Comparison of ENCODE assay signal across 8 cellular contexts in genomic region chr3:94036909-94037507, GRCh38. TPM values are rescaled to one million over a fixed set of nuclear protein-coding genes. Genes with fewer than 3 reads are reported as not detected.
DNase-seq lines count a peak whose midpoint lies in the region; ATAC-seq and TF ChIP-seq lines count a peak whose summit lies in the region.

No MANE protein-coding gene starts in this region.

- peak; percentile 74 for DNase-seq in A172 (ENCODE audit: low spot score)
- no peak for DNase-seq in GM06990 (ENCODE audit: extremely low read depth, insufficient read length)
- DNase-seq in RPMI7951 (ENCODE audit: low read depth), result peak; percentile 59
- peak; percentile 7 to 33 for DNase-seq in foreskin keratinocyte
- no peak for DNase-seq in upper lobe of left lung
- DNase-seq in activated naive CD4-positive, alpha-beta T cell treated with Interleukin-2 at 50 U/mL for 16 hours, result no peak
- DNase-seq in activated effector memory CD4-positive, alpha-beta T cell treated with anti-CD3 and anti-CD28 coated beads, Interleukin-2, amount 50 U/mL, for 16 hours, result no peak

- TF ChIP-seq CTCF in GM06990 (IDR thresholded peaks at IDR 0.05; ENCODE audit: insufficient read depth, low read length, poor library complexity, severe bottlenecking), result peak; percentile 52
- peak; percentile 67 for TF ChIP-seq CTCF in foreskin keratinocyte (conservative IDR thresholded peaks at IDR 0.05)
- peak in 5 of 6 experiments; percentile 23 to 51 (median 36) for TF ChIP-seq CTCF in upper lobe of left lung (IDR thresholded peaks at IDR 0.05)

- H3K4me3 ChIP-seq in GM06990 (replicated peaks; ENCODE audit: low read depth, low read length) (no peak overlapping the region), upper lobe of left lung (no peak overlapping the region)

- TF ChIP-seq POLR2A in upper lobe of left lung (IDR thresholded peaks at IDR 0.05), result no peak

- TF ChIP-seq EP300 in upper lobe of left lung (IDR thresholded peaks at IDR 0.05), result no peak

- WGBS in upper lobe of left lung, 2 donors, result 80 to 85% methylated on average over 3 of the region's 3 CpGs

- no peaks in the 10 kb centered on the region for H3K36me3 ChIP-seq in GM06990 (ENCODE audit: control insufficient read depth, insufficient read depth, low read length)
- H3K36me3 ChIP-seq in upper lobe of left lung, result peaks cover 0 to 19% (median 0%) of the 10 kb centered on the region in 4 donors

- no peak overlapping the region for H3K27ac ChIP-seq in foreskin keratinocyte
- H3K27ac ChIP-seq in upper lobe of left lung, result no peak overlapping the region

- H3K9me3 ChIP-seq in upper lobe of left lung, result no peaks in the 10 kb centered on the region

- H3K27me3 ChIP-seq in GM06990 (replicated peaks; ENCODE audit: control insufficient read depth, insufficient read depth, low read length) (no peaks in the 10 kb centered on the region), foreskin keratinocyte (no peaks in the 10 kb centered on the region), upper lobe of left lung (no peaks in the 10 kb centered on the region)

- ATAC-seq in HG02943 (IDR thresholded peaks at IDR 0.05; ENCODE audit: low read depth, unreplicated experiment) (peak; percentile 65), foreskin keratinocyte (peak; percentile 96), upper lobe of left lung (ENCODE audit: low FRiP score in 2 of 2) (peak in 1 of 2 donors; percentile 59)

- H3K4me1 ChIP-seq in foreskin keratinocyte (no peaks in the 10 kb centered on the region), upper lobe of left lung (no peaks in the 10 kb centered on the region)

RNA-seq across cellular contexts. Expression of gene STX19, which starts 8.6 kb away (rescaled TPM):
- total RNA-seq in A172 (2014; rRNA removed; shearing (Covaris generic)), result not detected in 2 replicates
- total RNA-seq in RPMI7951 (2014; rRNA removed; shearing (Covaris generic)), result not detected in 2 replicates
- 0.18 TPM in 1 of 2 replicates, not detected in the other for total RNA-seq in foreskin keratinocyte
- 0.03 and 0.07 TPM in 2 replicates for polyA plus RNA-seq in foreskin keratinocyte
- 1 to 10 TPM in 4 of 6 donors, not detected in 2; 1.1 to 4.9 (median 2.3) TPM for total RNA-seq in upper lobe of left lung

RNA-seq across cellular contexts. Expression of gene DHFR2, which starts 25.7 kb away (rescaled TPM):
- 4.0 and 6.8 TPM in 2 replicates for total RNA-seq in A172 (2014; rRNA removed; shearing (Covaris generic))
- total RNA-seq in RPMI7951 (2014; rRNA removed; shearing (Covaris generic)), result 4.0 and 4.6 TPM in 2 replicates
- total RNA-seq in foreskin keratinocyte (3.3 and 3.4 TPM in 2 replicates), upper lobe of left lung (1 to 10 TPM; 2.7 to 7.9 (median 5.3) TPM)
- 1.0 and 1.2 TPM in 2 replicates for polyA plus RNA-seq in foreskin keratinocyte

RNA-seq across cellular contexts. Expression of gene NSUN3, which starts 25.9 kb away (rescaled TPM):
- 15.4 and 16.7 TPM in 2 replicates for total RNA-seq in A172 (2014; rRNA removed; shearing (Covaris generic))
- total RNA-seq in RPMI7951 (2014; rRNA removed; shearing (Covaris generic)), result 9.7 and 12.3 TPM in 2 replicates
- 6.1 and 7.9 TPM in 2 replicates for total RNA-seq in foreskin keratinocyte
- 1.6 and 2.0 TPM in 2 replicates for polyA plus RNA-seq in foreskin keratinocyte
- total RNA-seq in upper lobe of left lung, result 10 to 100 TPM in 5 of 6 donors, 1 to 10 TPM in 1; 5.2 to 24.1 (median 13.9) TPM

RNA-seq across cellular contexts. Expression of gene ARL13B, which starts 57.1 kb away (rescaled TPM):
- total RNA-seq in A172 (2014; rRNA removed; shearing (Covaris generic)), result 21.3 and 24.8 TPM in 2 replicates
- 13.4 and 18.4 TPM in 2 replicates for total RNA-seq in RPMI7951 (2014; rRNA removed; shearing (Covaris generic))
- 13.9 and 14.2 TPM in 2 replicates for total RNA-seq in foreskin keratinocyte
- polyA plus RNA-seq in foreskin keratinocyte, result 2.7 and 3.4 TPM in 2 replicates
- 10 to 100 TPM; 19.7 to 28.2 (median 23.6) TPM for total RNA-seq in upper lobe of left lung

Comparison
In these comparisons a context has a peak if more than half of its experiments do, and no peak if none do; other contexts are left out.
1. DNase-seq: peak in A172 (single experiment), RPMI7951 (single experiment) and foreskin keratinocyte (2 of 2); none in GM06990 (single experiment), upper lobe of left lung (0 of 2), activated naive CD4-positive, alpha-beta T cell treated with Interleukin-2 at 50 U/mL for 16 hours (single experiment) and activated effector memory CD4-positive, alpha-beta T cell treated with anti-CD3 and anti-CD28 coated beads, Interleukin-2, amount 50 U/mL, for 16 hours (single experiment).
2. Peak in every context shown above with its lines, with median percentiles within 50 percentile points of each other: CTCF ChIP-seq.